1 cellular context compared by ENCODE assay signal in the genomic region with DNA sequence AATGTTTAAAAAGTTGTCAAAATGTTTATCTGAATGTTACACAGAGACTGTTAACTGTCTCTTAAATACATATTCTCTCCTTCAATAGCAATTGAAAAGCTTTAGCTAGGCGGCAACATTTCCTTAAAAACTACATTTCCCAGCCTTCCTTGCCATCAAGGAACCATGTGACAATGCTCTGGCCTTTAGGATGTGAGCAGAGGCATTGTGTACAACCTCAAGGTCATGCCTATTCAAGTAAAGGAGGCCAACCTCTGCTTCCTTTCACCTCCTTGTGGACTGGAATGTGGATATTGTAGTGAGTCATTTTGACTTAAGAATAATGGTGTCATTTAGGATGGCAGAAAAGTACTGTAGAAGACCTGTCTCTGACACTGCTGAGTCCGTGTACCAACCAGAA.
A peak's percentile ranks its signal among the peaks of the same experiment; 100 is the strongest.
TF ChIP-seq lines count a peak whose summit lies in the region.

No MANE protein-coding gene starts in this region.

TF ChIP-seq in HepG2, 621 proteins besides CTCF, POLR2A, EP300 and RAD21 (continued from another document):
- TF ChIP-seq, protein P1, sequence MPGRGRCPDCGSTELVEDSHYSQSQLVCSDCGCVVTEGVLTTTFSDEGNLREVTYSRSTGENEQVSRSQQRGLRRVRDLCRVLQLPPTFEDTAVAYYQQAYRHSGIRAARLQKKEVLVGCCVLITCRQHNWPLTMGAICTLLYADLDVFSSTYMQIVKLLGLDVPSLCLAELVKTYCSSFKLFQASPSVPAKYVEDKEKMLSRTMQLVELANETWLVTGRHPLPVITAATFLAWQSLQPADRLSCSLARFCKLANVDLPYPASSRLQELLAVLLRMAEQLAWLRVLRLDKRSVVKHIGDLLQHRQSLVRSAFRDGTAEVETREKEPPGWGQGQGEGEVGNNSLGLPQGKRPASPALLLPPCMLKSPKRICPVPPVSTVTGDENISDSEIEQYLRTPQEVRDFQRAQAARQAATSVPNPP (CRISPR knock-in tag; IDR thresholded peaks at IDR 0.05): no peak
- no peak for TF ChIP-seq ATF7 (IDR thresholded peaks at IDR 0.05)
- TF ChIP-seq ATF7 (CRISPR knock-in tag; IDR thresholded peaks at IDR 0.05): no peak
- TF ChIP-seq ZNF747 (CRISPR knock-in tag; IDR thresholded peaks at IDR 0.05; ENCODE audit: borderline replicate concordance): no peak
- no peak for TF ChIP-seq RFXAP (CRISPR knock-in tag; IDR thresholded peaks at IDR 0.05; ENCODE audit: borderline replicate concordance)
- peak; percentile 96 for TF ChIP-seq THAP11 (CRISPR knock-in tag; IDR thresholded peaks at IDR 0.05)
- TF ChIP-seq ZNF143 (CRISPR knock-in tag; IDR thresholded peaks at IDR 0.05): peak; percentile 85
- no peak for TF ChIP-seq HNF1A (IDR thresholded peaks at IDR 0.05; ENCODE audit: low read depth)
- TF ChIP-seq HNF1A (CRISPR knock-in tag; IDR thresholded peaks at IDR 0.05; ENCODE audit: borderline replicate concordance): no peak
- no peak for TF ChIP-seq USF2 (IDR thresholded peaks at IDR 0.05; ENCODE audit: low read depth, low read length)
- peak; percentile 32; the same call in 1 of the 2 replicates for TF ChIP-seq USF2 (CRISPR knock-in tag; IDR thresholded peaks at IDR 0.05; ENCODE audit: borderline replicate concordance)
- no peak for TF ChIP-seq ZBTB7B (CRISPR knock-in tag; IDR thresholded peaks at IDR 0.05)
TF ChIP-seq in HepG2: peak in this region for 4.
